ENCODE assay signal across 9 cellular contexts in the genomic region with DNA sequence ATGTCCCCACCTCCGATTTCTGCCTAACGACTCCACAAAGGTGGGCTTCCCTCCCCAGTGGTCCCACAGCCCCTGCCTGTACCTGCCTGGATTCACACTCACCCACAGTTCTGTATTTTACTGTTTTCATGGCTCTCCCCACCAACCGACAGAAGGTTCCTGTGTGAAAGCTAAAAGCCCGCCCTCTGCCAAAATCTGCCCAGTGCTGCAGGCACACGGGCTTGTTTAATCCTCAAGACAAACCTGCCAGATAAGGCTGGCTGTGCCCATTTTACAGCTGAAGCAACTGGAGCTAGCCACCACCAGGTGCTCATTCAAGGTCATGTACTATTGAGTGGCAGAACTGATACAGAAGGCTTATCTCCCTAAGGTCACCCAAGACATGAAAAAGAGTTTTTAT.
DNase-seq lines count a peak whose midpoint lies in the region; ATAC-seq and TF ChIP-seq lines count a peak whose summit lies in the region.
"Had no signal": no experiment of that assay in that cellular context is flagged by ENCODE, and none has a peak within 500 bp of the region (broad histone marks: within the 10 kb centered on the region; RNA-seq: fewer than 3 reads in every experiment).

No MANE protein-coding gene starts in this region.

- peak overlapping the region; percentile 41 for H3K4me3 Mint-ChIP-seq in activated CD4-positive, alpha-beta memory T cell treated with anti-CD3 and anti-CD28 coated beads, Interleukin-2, amount 10 ng/mL, durations not matched to agents 7 days and 5 days
- no peak overlapping the region for H3K4me3 Mint-ChIP-seq in glutamatergic neuron (ENCODE audit: unreplicated experiment)

- H3K27ac ChIP-seq in thyroid gland = no peak overlapping the region

- WGBS in thyroid gland, 2 donors = 83 to 86% methylated on average over 5 of the region's 5 CpGs

- DNase-seq in G401 (ENCODE audit: low spot score) (peak; percentile 79), thyroid gland (no peak), glutamatergic neuron (no peak)
- DNase-seq in Jurkat, Clone E6-1 (ENCODE audit: low read depth, low spot score) = peak; percentile 80
- DNase-seq in activated CD4-positive, alpha-beta memory T cell treated with anti-CD3 and anti-CD28 coated beads, Interleukin-2, amount 10 ng/mL, durations not matched to agents 7 days and 5 days = peak; percentile 66
- DNase-seq: NCI-H1105, NCI-H524 treated with DMSO at 0.1 percent for 48 hours had no signal

- TF ChIP-seq CTCF in thyroid gland (IDR thresholded peaks at IDR 0.05) = no peak
- no peak for TF ChIP-seq CTCF in glutamatergic neuron (IDR thresholded peaks at IDR 0.05; ENCODE audit: partially characterized antibody, unreplicated experiment)

- no peaks in the 10 kb centered on the region for H3K9me3 Mint-ChIP-seq in activated CD4-positive, alpha-beta memory T cell treated with anti-CD3 and anti-CD28 coated beads, Interleukin-2, amount 10 ng/mL, durations not matched to agents 7 days and 5 days
- H3K9me3 Mint-ChIP-seq in glutamatergic neuron (ENCODE audit: unreplicated experiment) = peaks cover under 1% of the 10 kb centered on the region

- H3K9me3 ChIP-seq in thyroid gland = no peaks in the 10 kb centered on the region

- no peaks in the 10 kb centered on the region for H3K27me3 ChIP-seq in thyroid gland

- TF ChIP-seq POLR2A in thyroid gland (IDR thresholded peaks at IDR 0.05) = no peak

- H3K27me3 Mint-ChIP-seq in activated CD4-positive, alpha-beta memory T cell treated with anti-CD3 and anti-CD28 coated beads, Interleukin-2, amount 10 ng/mL, durations not matched to agents 7 days and 5 days = no peaks in the 10 kb centered on the region
- peaks cover 5% of the 10 kb centered on the region for H3K27me3 Mint-ChIP-seq in glutamatergic neuron (ENCODE audit: unreplicated experiment)

- intact Hi-C loops in thyroid gland (cut with DNase I) = loop anchor here (10.0 kb wide), 1 partner anchor 231 kb away; no protein-coding TSS in a partner anchor

- H3K4me3 ChIP-seq in Jurkat, Clone E6-1 (ENCODE audit: low read length) = no peak overlapping the region
- H3K4me3 ChIP-seq in thyroid gland (replicated peaks in 1 of 3) = no peak overlapping the region

- CTCF ChIA-PET in activated CD4-positive, alpha-beta memory T cell treated with anti-CD3 and anti-CD28 coated beads, Interleukin-2, amount 10 ng/mL, durations not matched to agents 7 days and 5 days (lab: Charles Lee) = interaction anchor here (1.0 to 4.4 kb wide), 11 partner anchors 7 to 287 kb away, joined by 3 to 24 read pairs (median 3); no protein-coding TSS in a partner anchor

- in situ Hi-C loops in G401 (cut with HindIII; ENCODE audit: low sequenced_read_pairs) = no loop called here

- H3K4me1 ChIP-seq in thyroid gland = peaks cover 11% of the 10 kb centered on the region in 2 donors

- POLR2A ChIA-PET in activated CD4-positive, alpha-beta memory T cell treated with anti-CD3 and anti-CD28 coated beads, Interleukin-2, amount 10 ng/mL, durations not matched to agents 7 days and 5 days (lab: Charles Lee) = interaction anchor here (0.7 to 6.6 kb wide), 11 partner anchors 14 to 142 kb away, joined by 3 to 53 read pairs (median 4); no protein-coding TSS in a partner anchor

- peaks cover 17% of the 10 kb centered on the region for H3K36me3 Mint-ChIP-seq in activated CD4-positive, alpha-beta memory T cell treated with anti-CD3 and anti-CD28 coated beads, Interleukin-2, amount 10 ng/mL, durations not matched to agents 7 days and 5 days (ENCODE audit: low read depth)
- peaks cover 5% of the 10 kb centered on the region for H3K36me3 Mint-ChIP-seq in glutamatergic neuron (ENCODE audit: unreplicated experiment)

- no peaks in the 10 kb centered on the region for H3K36me3 ChIP-seq in thyroid gland

- H3K4me1 Mint-ChIP-seq in activated CD4-positive, alpha-beta memory T cell treated with anti-CD3 and anti-CD28 coated beads, Interleukin-2, amount 10 ng/mL, durations not matched to agents 7 days and 5 days = peaks cover 92% of the 10 kb centered on the region
- peaks cover 12% of the 10 kb centered on the region for H3K4me1 Mint-ChIP-seq in glutamatergic neuron (ENCODE audit: low read depth, unreplicated experiment)

- ATAC-seq in esophagus mucosa (peak; percentile 30), GM19397 (IDR thresholded peaks at IDR 0.05; ENCODE audit: unreplicated experiment) (no peak)

- peak overlapping the region; percentile 86 for H3K27ac Mint-ChIP-seq in activated CD4-positive, alpha-beta memory T cell treated with anti-CD3 and anti-CD28 coated beads, Interleukin-2, amount 10 ng/mL, durations not matched to agents 7 days and 5 days
- no peak overlapping the region for H3K27ac Mint-ChIP-seq in glutamatergic neuron (ENCODE audit: unreplicated experiment)

Comparison
In these comparisons a context has a peak if more than half of its experiments do, and no peak if none do; other contexts are left out.
1. DNase-seq: peak in G401 (single experiment), Jurkat, Clone E6-1 (single experiment) and activated CD4-positive, alpha-beta memory T cell treated with anti-CD3 and anti-CD28 coated beads, Interleukin-2, amount 10 ng/mL, durations not matched to agents 7 days and 5 days (single experiment); none in thyroid gland (0 of 2) and glutamatergic neuron (single experiment).